7 cellular contexts compared by ENCODE assay signal in genomic region chr15:52139599-52140462, GRCh38. TPM values are rescaled to one million over a fixed set of nuclear protein-coding genes. Genes with fewer than 3 reads are reported as not detected.
DNase-seq lines count a peak whose midpoint lies in the region; ATAC-seq and TF ChIP-seq lines count a peak whose summit lies in the region.

No MANE protein-coding gene starts in this region.

- H3K27me3 Mint-ChIP-seq in activated T-cell treated with anti-CD3 and anti-CD28 coated beads, Interleukin-2, amount 50 U/mL, for 72 hours (ENCODE audit: low read depth) = no peaks in the 10 kb centered on the region

- no peaks in the 10 kb centered on the region for H3K9me3 Mint-ChIP-seq in activated T-cell treated with anti-CD3 and anti-CD28 coated beads, Interleukin-2, amount 50 U/mL, for 72 hours

- no peak overlapping the region for H3K4me3 Mint-ChIP-seq in activated T-cell treated with anti-CD3 and anti-CD28 coated beads, Interleukin-2, amount 50 U/mL, for 72 hours

- POLR2A ChIA-PET in GM10248 (lab: Yijun Ruan, JAX) = no interaction called here

- H3K4me3 ChIP-seq in Peyer's patch (no peak overlapping the region), thoracic aorta (no peak overlapping the region)

- peak; percentile 87 for TF ChIP-seq CTCF in GM10248 (IDR thresholded peaks at IDR 0.05; ENCODE audit: control extremely low read depth, extremely low read depth, low read depth, missing control alignments)
- peak; percentile 56 to 83 (median 78) for TF ChIP-seq CTCF in Peyer's patch (IDR thresholded peaks at IDR 0.05)
- TF ChIP-seq CTCF in thoracic aorta (IDR thresholded peaks at IDR 0.05) = peak; percentile 76

- H3K27me3 ChIP-seq in Peyer's patch = no peaks in the 10 kb centered on the region
- no peaks in the 10 kb centered on the region for H3K27me3 ChIP-seq in thoracic aorta (replicated peaks; ENCODE audit: insufficient read depth)

- no peaks in the 10 kb centered on the region for H3K36me3 ChIP-seq in Peyer's patch
- H3K36me3 ChIP-seq in thoracic aorta = no peaks in the 10 kb centered on the region

- CTCF ChIA-PET in GM10248 (lab: Yijun Ruan, JAX) = interaction anchor here (0.7 to 4.9 kb wide), 61 partner anchors 8 to 260 kb away, joined by 3 to 57 read pairs (median 4); partner anchors contain the start of genes BCL2L10 and LEO1

- TF ChIP-seq POLR2A in Peyer's patch (IDR thresholded peaks at IDR 0.05) = no peak

- H3K9me3 ChIP-seq in Peyer's patch (no peaks in the 10 kb centered on the region), thoracic aorta (no peaks in the 10 kb centered on the region)

- H3K27ac ChIP-seq in Peyer's patch = no peak overlapping the region
- H3K27ac ChIP-seq in thoracic aorta = no peak overlapping the region

- peaks cover 30% of the 10 kb centered on the region for H3K4me1 Mint-ChIP-seq in activated T-cell treated with anti-CD3 and anti-CD28 coated beads, Interleukin-2, amount 50 U/mL, for 72 hours (ENCODE audit: low read depth)

- H3K4me1 ChIP-seq in Peyer's patch (peaks cover 0 to 20% (median 7%) of the 10 kb centered on the region in 4 donors), thoracic aorta (ENCODE audit: control insufficient read depth in 1 of 2, low read depth in 2 of 2) (peaks cover 10 to 14% of the 10 kb centered on the region in 2 donors)

- H3K27ac Mint-ChIP-seq in activated T-cell treated with anti-CD3 and anti-CD28 coated beads, Interleukin-2, amount 50 U/mL, for 72 hours = peak overlapping the region; percentile 56

- peak; percentile 60 for ATAC-seq in HG03342 (IDR thresholded peaks at IDR 0.05; ENCODE audit: unreplicated experiment)
- ATAC-seq in activated T-cell treated with anti-CD3 and anti-CD28 coated beads, Interleukin-2, amount 50 U/mL, for 72 hours (replicated peaks in 1 of 2) = peak; percentile 50 to 68
- ATAC-seq in thoracic aorta (ENCODE audit: insufficient number of reproducible peaks, low FRiP score, low read depth) = no peak

- peak; percentile 86 for DNase-seq in GM10248 (ENCODE audit: extremely low spot score)
- DNase-seq in Peyer's patch = peak; percentile 76 to 89 (median 83)
- peak; percentile 70 to 75 for DNase-seq in activated T-cell treated with anti-CD3 and anti-CD28 coated beads, Interleukin-2, amount 50 U/mL, for 72 hours
- peak; percentile 74 for DNase-seq in fibroblast of peridontal ligament (ENCODE audit: extremely low read depth)
- peak in 43 of 56 donors; percentile 5 to 82 (median 48) for DNase-seq in nucleus accumbens (lab: John Stamatoyannopoulos, UW)
- DNase-seq in thoracic aorta (ENCODE audit: low spot score) = peak; percentile 38

- no peaks in the 10 kb centered on the region for H3K36me3 Mint-ChIP-seq in activated T-cell treated with anti-CD3 and anti-CD28 coated beads, Interleukin-2, amount 50 U/mL, for 72 hours (ENCODE audit: insufficient read depth in 2 of 2)

RNA-seq across cellular contexts. Expression of gene BCL2L10, which starts 27.3 kb away (rescaled TPM):
- 1 to 10 TPM in 3 of 4 donors, not detected in 1; 5.1 to 9.6 (median 5.9) TPM for total RNA-seq in Peyer's patch
- under 1 TPM in 1 of 2 donors, not detected in 1; 0.31 TPM for total RNA-seq in activated T-cell treated with anti-CD3 and anti-CD28 coated beads, Interleukin-2, amount 50 U/mL, for 72 hours
- not detected for total RNA-seq in thoracic aorta

RNA-seq across cellular contexts. Expression of gene GNB5, which starts 51.4 kb away (rescaled TPM):
- total RNA-seq in Peyer's patch (100 to 1,000 TPM in 1 of 4 donors, 1 to 10 TPM in 3; 6.1 to 120 (median 7.6) TPM), thoracic aorta (10 to 100 TPM; 27.9 to 43.2 TPM)
- total RNA-seq in activated T-cell treated with anti-CD3 and anti-CD28 coated beads, Interleukin-2, amount 50 U/mL, for 72 hours = 10 to 100 TPM; 26.8 to 38.8 TPM
